In genomic region chr10:87092861-87093460, GRCh38 we compare ENCODE assay signal across 1 cellular context.
TF ChIP-seq lines count a peak whose summit lies in the region.

No MANE protein-coding gene starts in this region.

TF ChIP-seq in HepG2, 621 proteins besides CTCF, POLR2A, EP300 and RAD21 (continued from another document and continues in another):
- TF ChIP-seq TFE3 (CRISPR knock-in tag; IDR thresholded peaks at IDR 0.05) (peak; percentile 13; the same call in 1 of the 2 replicates), ZNF318 (CRISPR knock-in tag; IDR thresholded peaks at IDR 0.05) (no peak), ZC3H13 (CRISPR knock-in tag; IDR thresholded peaks at IDR 0.05) (peak; percentile 36; the same call in 1 of the 2 replicates), ZNF589 (CRISPR knock-in tag; conservative IDR thresholded peaks at IDR 0.05) (no peak), PITX1 (CRISPR knock-in tag; IDR thresholded peaks at IDR 0.05) (peak; percentile 71; the same call in 1 of the 2 replicates), ZNF614 (CRISPR knock-in tag; IDR thresholded peaks at IDR 0.05; ENCODE audit: borderline replicate concordance) (peak; percentile 24; the same call in 1 of the 2 replicates), ZNF564 (CRISPR knock-in tag; IDR thresholded peaks at IDR 0.05) (0 out of 2 replicates have a peak, but pooled peaks have one; percentile 39), DR1 (CRISPR knock-in tag; IDR thresholded peaks at IDR 0.05) (0 out of 2 replicates have a peak, but pooled peaks have one; percentile 17), TAF1 (CRISPR knock-in tag; IDR thresholded peaks at IDR 0.05) (no peak), ZKSCAN1 (IDR thresholded peaks at IDR 0.05; ENCODE audit: low read length) (no peak), ZBED4 (CRISPR knock-in tag; IDR thresholded peaks at IDR 0.05; ENCODE audit: borderline replicate concordance) (no peak), DBP (CRISPR knock-in tag; IDR thresholded peaks at IDR 0.05; ENCODE audit: not compliant biosample characterization) (no peak), NKX3-1 (CRISPR knock-in tag; IDR thresholded peaks at IDR 0.05) (no peak), IRX3 (CRISPR knock-in tag; IDR thresholded peaks at IDR 0.05; ENCODE audit: borderline replicate concordance, low read depth) (no peak), U2AF2 (IDR thresholded peaks at IDR 0.05; ENCODE audit: low read depth, low read length) (no peak), HOXA5 (CRISPR knock-in tag; IDR thresholded peaks at IDR 0.05) (peak; percentile 10; the same call in 1 of the 2 replicates), MEF2D (CRISPR knock-in tag; IDR thresholded peaks at IDR 0.05) (0 out of 2 replicates have a peak, but pooled peaks have one; percentile 48), ZMAT3 (CRISPR knock-in tag; conservative IDR thresholded peaks at IDR 0.05) (no peak; the same call in 1 of the 2 replicates), ZNF619 (CRISPR knock-in tag; IDR thresholded peaks at IDR 0.05) (no peak), ZFP36L2 (CRISPR knock-in tag; IDR thresholded peaks at IDR 0.05) (no peak), NRL (CRISPR knock-in tag; IDR thresholded peaks at IDR 0.05; ENCODE audit: borderline replicate concordance) (no peak), KAT8 (CRISPR knock-in tag; IDR thresholded peaks at IDR 0.05) (peak; percentile 37; the same call in 1 of the 2 replicates), CCAR2 (optimal IDR thresholded peaks at IDR 0.05; ENCODE audit: low read depth, low read length) (no peak), HOXD1 (CRISPR knock-in tag; IDR thresholded peaks at IDR 0.05) (no peak; the same call in 1 of the 2 replicates), ARNTL (CRISPR knock-in tag; IDR thresholded peaks at IDR 0.05) (no peak), GABPA (IDR thresholded peaks at IDR 0.05; ENCODE audit: low read depth, low read length) (no peak), GABPA (CRISPR knock-in tag; IDR thresholded peaks at IDR 0.05; ENCODE audit: low read depth) (peak; percentile 37; the same call in 1 of the 2 replicates), ZNF691 (CRISPR knock-in tag; IDR thresholded peaks at IDR 0.05; ENCODE audit: borderline replicate concordance, low read depth) (no peak), ZNF816 (CRISPR knock-in tag; IDR thresholded peaks at IDR 0.05; ENCODE audit: borderline replicate concordance) (peak; percentile 84; the same call in 1 of the 2 replicates), NR2C2 (CRISPR knock-in tag; IDR thresholded peaks at IDR 0.05; ENCODE audit: borderline replicate concordance) (no peak), ZNF441 (CRISPR knock-in tag; IDR thresholded peaks at IDR 0.05; ENCODE audit: borderline replicate concordance) (no peak), ARID4A (CRISPR knock-in tag; IDR thresholded peaks at IDR 0.05; ENCODE audit: borderline replicate concordance) (peak; percentile 56; the same call in 1 of the 2 replicates), SP5 (CRISPR knock-in tag; IDR thresholded peaks at IDR 0.05; ENCODE audit: borderline replicate concordance, low read depth) (no peak), STAT6 (CRISPR knock-in tag; IDR thresholded peaks at IDR 0.05; ENCODE audit: borderline replicate concordance) (no peak), GATAD2A (CRISPR knock-in tag; IDR thresholded peaks at IDR 0.05) (peak; percentile 46), SP1 (IDR thresholded peaks at IDR 0.05) (no peak), SP1 (CRISPR knock-in tag; IDR thresholded peaks at IDR 0.05) (peak; percentile 52; the same call in 1 of the 2 replicates), NCOA2 (CRISPR knock-in tag; IDR thresholded peaks at IDR 0.05) (peak; percentile 75), MEIS1 (CRISPR knock-in tag; IDR thresholded peaks at IDR 0.05; ENCODE audit: borderline replicate concordance) (no peak)
